In the genomic region with DNA sequence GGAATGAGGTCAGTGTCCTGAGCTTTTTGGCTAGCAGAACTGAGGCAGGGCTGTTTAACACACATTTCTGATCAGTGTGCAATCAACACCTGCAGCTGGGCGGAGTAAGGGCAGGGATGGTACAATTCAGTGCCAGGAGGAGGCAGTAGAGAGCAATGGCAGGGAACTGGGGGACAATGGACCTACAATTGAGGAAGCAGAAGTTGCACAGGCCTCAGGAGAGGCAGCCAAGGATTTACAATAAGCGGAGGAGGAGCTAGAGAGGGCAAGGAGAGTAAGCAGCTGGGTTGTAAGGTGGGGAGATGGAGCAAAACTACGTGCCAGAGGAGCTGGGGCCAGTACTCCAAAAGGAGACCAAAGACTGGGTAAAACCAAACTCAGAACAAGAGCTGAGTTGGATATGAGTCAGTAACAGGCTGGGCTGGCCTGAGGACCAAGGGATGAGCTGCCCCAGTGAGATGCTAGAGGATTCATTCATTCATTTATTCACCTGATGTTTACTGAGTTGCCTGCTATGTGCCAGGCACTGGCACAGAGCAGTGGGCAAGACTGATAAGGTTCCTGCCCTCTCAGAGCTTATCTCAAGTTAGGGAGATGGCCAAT, we compare ENCODE assay signal across 1 cellular context.
TF ChIP-seq lines count a peak whose summit lies in the region.

No MANE protein-coding gene starts in this region.

TF ChIP-seq in K562, 482 proteins besides CTCF, POLR2A, EP300 and RAD21 (continued from another document and continues in another):
- TF ChIP-seq, protein P1, sequence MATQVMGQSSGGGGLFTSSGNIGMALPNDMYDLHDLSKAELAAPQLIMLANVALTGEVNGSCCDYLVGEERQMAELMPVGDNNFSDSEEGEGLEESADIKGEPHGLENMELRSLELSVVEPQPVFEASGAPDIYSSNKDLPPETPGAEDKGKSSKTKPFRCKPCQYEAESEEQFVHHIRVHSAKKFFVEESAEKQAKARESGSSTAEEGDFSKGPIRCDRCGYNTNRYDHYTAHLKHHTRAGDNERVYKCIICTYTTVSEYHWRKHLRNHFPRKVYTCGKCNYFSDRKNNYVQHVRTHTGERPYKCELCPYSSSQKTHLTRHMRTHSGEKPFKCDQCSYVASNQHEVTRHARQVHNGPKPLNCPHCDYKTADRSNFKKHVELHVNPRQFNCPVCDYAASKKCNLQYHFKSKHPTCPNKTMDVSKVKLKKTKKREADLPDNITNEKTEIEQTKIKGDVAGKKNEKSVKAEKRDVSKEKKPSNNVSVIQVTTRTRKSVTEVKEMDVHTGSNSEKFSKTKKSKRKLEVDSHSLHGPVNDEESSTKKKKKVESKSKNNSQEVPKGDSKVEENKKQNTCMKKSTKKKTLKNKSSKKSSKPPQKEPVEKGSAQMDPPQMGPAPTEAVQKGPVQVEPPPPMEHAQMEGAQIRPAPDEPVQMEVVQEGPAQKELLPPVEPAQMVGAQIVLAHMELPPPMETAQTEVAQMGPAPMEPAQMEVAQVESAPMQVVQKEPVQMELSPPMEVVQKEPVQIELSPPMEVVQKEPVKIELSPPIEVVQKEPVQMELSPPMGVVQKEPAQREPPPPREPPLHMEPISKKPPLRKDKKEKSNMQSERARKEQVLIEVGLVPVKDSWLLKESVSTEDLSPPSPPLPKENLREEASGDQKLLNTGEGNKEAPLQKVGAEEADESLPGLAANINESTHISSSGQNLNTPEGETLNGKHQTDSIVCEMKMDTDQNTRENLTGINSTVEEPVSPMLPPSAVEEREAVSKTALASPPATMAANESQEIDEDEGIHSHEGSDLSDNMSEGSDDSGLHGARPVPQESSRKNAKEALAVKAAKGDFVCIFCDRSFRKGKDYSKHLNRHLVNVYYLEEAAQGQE (CRISPR knock-in tag; IDR thresholded peaks at IDR 0.05; ENCODE audit: low read depth), result no peak
- TF ChIP-seq ZNF24 (IDR thresholded peaks at IDR 0.05) (no peak), CEBPB (tag; IDR thresholded peaks at IDR 0.05) (no peak), CBX3 (IDR thresholded peaks at IDR 0.05; ENCODE audit: borderline replicate concordance in 1 of 2, low read length in 2 of 2) (peak in 1 of 2 experiments; percentile 47; a peak in 1 of 3 replicates), TAL1 (IDR thresholded peaks at IDR 0.05) (no peak), NCOR1 (IDR thresholded peaks at IDR 0.05) (0 out of 2 replicates have a peak, but pooled peaks have one; percentile 8), MLLT1 (IDR thresholded peaks at IDR 0.05) (peak; percentile 56 to 60; a peak in 3 of 4 replicates), ZBED1 (IDR thresholded peaks at IDR 0.05) (no peak), IRF2 (CRISPR knock-in tag; IDR thresholded peaks at IDR 0.05) (no peak), PRDM10 (IDR thresholded peaks at IDR 0.05; ENCODE audit: partially characterized antibody) (no peak), THAP7 (CRISPR knock-in tag; IDR thresholded peaks at IDR 0.05) (no peak), TCF7 (IDR thresholded peaks at IDR 0.05; ENCODE audit: borderline replicate concordance) (0 out of 2 replicates have a peak, but pooled peaks have one; percentile 25), EWSR1 (IDR thresholded peaks at IDR 0.05; ENCODE audit: borderline replicate concordance, low read depth, partially characterized antibody) (no peak), KLF16 (IDR thresholded peaks at IDR 0.05) (peak; percentile 64), SPI1 (IDR thresholded peaks at IDR 0.05; ENCODE audit: borderline replicate concordance, low read depth, low read length) (peak; percentile 68), PREB (CRISPR knock-in tag; IDR thresholded peaks at IDR 0.05) (no peak), RCOR1 (IDR thresholded peaks at IDR 0.05; ENCODE audit: borderline replicate concordance in 1 of 2, low read depth in 2 of 2, low read length in 2 of 2) (peak in 1 of 2 experiments; percentile 60; a peak in 1 of 4 replicates), ETV1 (tag; conservative IDR thresholded peaks at IDR 0.05; ENCODE audit: low read depth) (no peak), NFIC (IDR thresholded peaks at IDR 0.05) (peak; percentile 17; the same call in 1 of the 2 replicates), BDP1 (IDR thresholded peaks at IDR 0.05; ENCODE audit: insufficient read depth, insufficient read length) (no peak), DLX4 (CRISPR knock-in tag; IDR thresholded peaks at IDR 0.05) (no peak), CHD1 (IDR thresholded peaks at IDR 0.05; ENCODE audit: low read length) (no peak), NCOA1 (IDR thresholded peaks at IDR 0.05; ENCODE audit: low read depth) (no peak), CREM (IDR thresholded peaks at IDR 0.05; ENCODE audit: low read depth) (peak; percentile 61; the same call in 1 of the 2 replicates), ZBTB8A (IDR thresholded peaks at IDR 0.05; ENCODE audit: partially characterized antibody) (no peak), ZZZ3 (IDR thresholded peaks at IDR 0.05) (no peak), ZNF707 (CRISPR knock-in tag; conservative IDR thresholded peaks at IDR 0.05) (no peak), ZNF584 (CRISPR knock-in tag; IDR thresholded peaks at IDR 0.05; ENCODE audit: low read depth) (no peak), SRSF7 (optimal IDR thresholded peaks at IDR 0.05; ENCODE audit: low read depth, low read length) (no peak), TRIM24 (IDR thresholded peaks at IDR 0.05) (peak in 1 of 2 experiments; percentile 12; a peak in 1 of 4 replicates), RBM15 (IDR thresholded peaks at IDR 0.05; ENCODE audit: insufficient read depth, low read length) (no peak), HDAC8 (tag; IDR thresholded peaks at IDR 0.05) (no peak), ATF7 (IDR thresholded peaks at IDR 0.05) (0 out of 2 replicates have a peak, but pooled peaks have one; percentile 28), SMAD4 (CRISPR knock-in tag; conservative IDR thresholded peaks at IDR 0.05) (no peak), CBFA2T3 (IDR thresholded peaks at IDR 0.05) (0 out of 2 replicates have a peak, but pooled peaks have one; percentile 11)
- TF ChIP-seq, protein P2, sequence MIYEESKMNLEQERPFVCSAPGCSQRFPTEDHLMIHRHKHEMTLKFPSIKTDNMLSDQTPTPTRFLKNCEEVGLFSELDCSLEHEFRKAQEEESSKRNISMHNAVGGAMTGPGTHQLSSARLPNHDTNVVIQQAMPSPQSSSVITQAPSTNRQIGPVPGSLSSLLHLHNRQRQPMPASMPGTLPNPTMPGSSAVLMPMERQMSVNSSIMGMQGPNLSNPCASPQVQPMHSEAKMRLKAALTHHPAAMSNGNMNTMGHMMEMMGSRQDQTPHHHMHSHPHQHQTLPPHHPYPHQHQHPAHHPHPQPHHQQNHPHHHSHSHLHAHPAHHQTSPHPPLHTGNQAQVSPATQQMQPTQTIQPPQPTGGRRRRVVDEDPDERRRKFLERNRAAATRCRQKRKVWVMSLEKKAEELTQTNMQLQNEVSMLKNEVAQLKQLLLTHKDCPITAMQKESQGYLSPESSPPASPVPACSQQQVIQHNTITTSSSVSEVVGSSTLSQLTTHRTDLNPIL (CRISPR knock-in tag; IDR thresholded peaks at IDR 0.05), result no peak
